Comparison of ENCODE assay signal across 8 cellular contexts in genomic region chr2:97996679-97997078, GRCh38. TPM values are rescaled to one million over a fixed set of nuclear protein-coding genes. Genes with fewer than 3 reads are reported as not detected.
DNase-seq lines count a peak whose midpoint lies in the region; ATAC-seq and TF ChIP-seq lines count a peak whose summit lies in the region.

No MANE protein-coding gene starts in this region.

- no peak for TF ChIP-seq CTCF in Caco-2 (IDR thresholded peaks at IDR 0.05; ENCODE audit: insufficient read depth in 1 of 2, low read depth in 1 of 2, low read length in 1 of 2, severe bottlenecking in 1 of 2, unreplicated experiment in 1 of 2)
- no peak for TF ChIP-seq CTCF in Panc1 (IDR thresholded peaks at IDR 0.05)
- TF ChIP-seq CTCF in osteocyte (IDR thresholded peaks at IDR 0.05), result no peak

- intact Hi-C loops in Caco-2 (cut with micrococcal nuclease; ENCODE audit: unreplicated experiment), result loop anchor here (2.0 to 10.0 kb wide), 3 partner anchors 88 to 190 kb away; partner anchors contain the start of gene VWA3B
- intact Hi-C loops in Panc1 (cut with micrococcal nuclease; ENCODE audit: unreplicated experiment), result loop anchor here (10.0 kb wide), 1 partner anchor 388 kb away; no protein-coding TSS in a partner anchor

- peak overlapping the region; percentile 62 for H3K27ac Mint-ChIP-seq in Caco-2 (ENCODE audit: unreplicated experiment)
- peak overlapping the region; percentile 88 for H3K27ac Mint-ChIP-seq in osteocyte (ENCODE audit: unreplicated experiment)

- DNase-seq in Caco-2 (no peak), Panc1 (ENCODE audit: low read depth, low spot score) (no peak), epithelial cell of prostate (ENCODE audit: low read depth, low spot score) (no peak), osteocyte (ENCODE audit: extremely low spot score, unreplicated experiment) (no peak), cerebellar cortex (ENCODE audit: low spot score) (no peak)

- TSS peak; percentile 73 for BruUV-seq in Caco-2 (replicated peaks; lab: Mats Ljungman, UMichigan)
- no TSS peak for BruUV-seq in Panc1 (replicated peaks; lab: Mats Ljungman, UMichigan)

- H3K4me1 ChIP-seq in Caco-2 (peaks cover 20% of the 10 kb centered on the region), Panc1 (ENCODE audit: control insufficient read depth, insufficient read depth, low read length) (peaks cover 20% of the 10 kb centered on the region)

- H3K9me3 Mint-ChIP-seq in Caco-2 (ENCODE audit: unreplicated experiment), result no peaks in the 10 kb centered on the region
- no peaks in the 10 kb centered on the region for H3K9me3 Mint-ChIP-seq in osteocyte (ENCODE audit: unreplicated experiment)

- H3K4me3 Mint-ChIP-seq in Caco-2 (ENCODE audit: unreplicated experiment), result peak overlapping the region; percentile 92
- H3K4me3 Mint-ChIP-seq in osteocyte (ENCODE audit: unreplicated experiment), result peak overlapping the region; percentile 82

- no peaks in the 10 kb centered on the region for H3K9me3 ChIP-seq in Caco-2
- no peaks in the 10 kb centered on the region for H3K9me3 ChIP-seq in Panc1 (ENCODE audit: control insufficient read depth, insufficient read depth, low read depth, low read length)

- H3K36me3 ChIP-seq in Caco-2 (ENCODE audit: control insufficient read depth, insufficient read depth, low read length) (no peaks in the 10 kb centered on the region), Panc1 (ENCODE audit: control insufficient read depth, insufficient read depth, low read length) (peaks cover 3% of the 10 kb centered on the region; the same call in 1 of the 2 replicates)

- H3K4me1 Mint-ChIP-seq in Caco-2 (ENCODE audit: low read depth, unreplicated experiment) (peaks cover 8% of the 10 kb centered on the region), osteocyte (ENCODE audit: unreplicated experiment) (peaks cover 24% of the 10 kb centered on the region)

- CTCF ChIA-PET in Caco-2 (lab: Charles Lee), result no interaction called here
- CTCF ChIA-PET in Panc1 (lab: Charles Lee), result no interaction called here

- H3K27me3 Mint-ChIP-seq in Caco-2 (ENCODE audit: insufficient read depth, unreplicated experiment), result peaks cover 3% of the 10 kb centered on the region
- peaks cover 17% of the 10 kb centered on the region for H3K27me3 Mint-ChIP-seq in osteocyte (ENCODE audit: unreplicated experiment)

- peaks cover 5% of the 10 kb centered on the region for H3K36me3 Mint-ChIP-seq in Caco-2 (ENCODE audit: insufficient read depth, unreplicated experiment)
- no peaks in the 10 kb centered on the region for H3K36me3 Mint-ChIP-seq in osteocyte (ENCODE audit: unreplicated experiment)

- H3K27ac ChIP-seq in Panc1 (ENCODE audit: low read length), result peak overlapping the region; percentile 92
- H3K27ac ChIP-seq in epithelial cell of prostate, result peak overlapping the region; percentile 97

- peak overlapping the region; percentile 98 for H3K4me3 ChIP-seq in Caco-2 (ENCODE audit: low read depth, low read length)
- peak overlapping the region; percentile 81 to 96 for H3K4me3 ChIP-seq in Panc1 (ENCODE audit: low read depth in 2 of 2, low read length in 2 of 2)

- POLR2A ChIA-PET in Caco-2 (lab: Charles Lee), result no interaction called here
- POLR2A ChIA-PET in Panc1 (lab: Charles Lee), result no interaction called here

- in situ Hi-C loops in Panc1 (cut with HindIII; ENCODE audit: low pct_unique_long_range_greater_than_20kb, low sequenced_read_pairs), result no loop called here

- no peaks in the 10 kb centered on the region for H3K27me3 ChIP-seq in Caco-2 (replicated peaks; ENCODE audit: control insufficient read depth, insufficient read depth, low read length)
- no peaks in the 10 kb centered on the region for H3K27me3 ChIP-seq in Panc1 (ENCODE audit: control insufficient read depth, insufficient read depth, low read length)

- ATAC-seq in Panc1 (no peak), HG02610 (IDR thresholded peaks at IDR 0.05; ENCODE audit: unreplicated experiment) (no peak), GM21381 (IDR thresholded peaks at IDR 0.05; ENCODE audit: unreplicated experiment) (no peak), HG03159 (IDR thresholded peaks at IDR 0.05; ENCODE audit: unreplicated experiment) (no peak)

RNA-seq across cellular contexts. Expression of gene TMEM131, which starts 0.9 kb away (rescaled TPM):
- 35.8 and 36.3 TPM in 2 replicates for total RNA-seq in Caco-2 (2022)
- 43.4 TPM for total RNA-seq in Panc1 (2021; ENCODE audit: unreplicated experiment)
- 30.3 TPM for polyA plus RNA-seq in Panc1 (2012; ENCODE audit: insufficient read length)
- 35.6 and 36.4 TPM in 2 replicates for total RNA-seq in osteocyte
